29 cellular contexts compared by ENCODE assay signal in genomic region chr9:805151-805550, GRCh38. TPM values are rescaled to one million over a fixed set of nuclear protein-coding genes. Genes with fewer than 3 reads are reported as not detected.
"Had no signal": no experiment of that assay in that cellular context is flagged by ENCODE, and none has a peak within 500 bp of the region (broad histone marks: within the 10 kb centered on the region; RNA-seq: fewer than 3 reads in every experiment).

No MANE protein-coding gene starts in this region.

- H3K9me3 ChIP-seq: esophagus squamous epithelium, gastroesophageal sphincter, psoas muscle, spleen, testis, tibial nerve had no signal

- ATAC-seq: gastroesophageal sphincter; naive thymus-derived CD4-positive, alpha-beta T cell; psoas muscle; sciatic nerve; stimulated activated naive B cell treated with anti-CD40 and anti-IgM and Interleukin-4, amounts not matched to agents 10 μg/mL and 1 μg/mL and 100 μg/mL, for 72 hours; stimulated activated naive CD8-positive, alpha-beta T cell treated with anti-CD3 and anti-CD28 coated beads, Interleukin-15, amount 100 ng/mL, for 72 hours had no signal

- H3K4me3 ChIP-seq: coronary artery, esophagus squamous epithelium, gastroesophageal sphincter, psoas muscle, spleen, testis, tibial nerve had no signal

- H3K27ac ChIP-seq: coronary artery, esophagus squamous epithelium, gastroesophageal sphincter, parathyroid adenoma, psoas muscle, spleen, testis, tibial nerve had no signal

- H3K4me1 ChIP-seq: gastroesophageal sphincter, parathyroid adenoma, psoas muscle, spleen, testis had no signal

- H3K36me3 Mint-ChIP-seq: immature natural killer cell; naive thymus-derived CD4-positive, alpha-beta T cell; stimulated activated naive B cell treated with anti-CD40 and anti-IgM and Interleukin-4, amounts not matched to agents 10 μg/mL and 1 μg/mL and 100 μg/mL, for 72 hours had no signal

- H3K27me3 ChIP-seq: esophagus squamous epithelium, gastroesophageal sphincter, testis, tibial nerve had no signal

- DNase-seq: effector memory CD4-positive, alpha-beta T cell; esophagus squamous epithelium; foreskin fibroblast; immature natural killer cell; naive thymus-derived CD4-positive, alpha-beta T cell; nephron progenitor cell; psoas muscle; spleen; stimulated activated CD4-positive, alpha-beta T cell treated with anti-CD3 and anti-CD28 coated beads, Interleukin-15, amount 100 ng/mL, for 24 hours; stimulated activated CD4-positive, alpha-beta T cell treated with anti-CD3 and anti-CD28 coated beads, Interleukin-1b, Interleukin-23, amount 100 ng/mL, for 48 hours; stimulated activated CD4-positive, alpha-beta T cell treated with anti-CD3 and anti-CD28 coated beads, Interleukin-4, amount 100 ng/mL, for 4 hours; stimulated activated naive B cell treated with anti-CD40 and anti-IgM and Interleukin-4, amounts not matched to agents 10 μg/mL and 1 μg/mL and 100 μg/mL, for 72 hours; stimulated activated naive CD8-positive, alpha-beta T cell treated with anti-CD3 and anti-CD28 coated beads, Interleukin-15, amount 100 ng/mL, for 72 hours; testis had no signal

- H3K4me3 Mint-ChIP-seq: immature natural killer cell; naive thymus-derived CD4-positive, alpha-beta T cell; nephron progenitor cell; stimulated activated naive B cell treated with anti-CD40 and anti-IgM and Interleukin-4, amounts not matched to agents 10 μg/mL and 1 μg/mL and 100 μg/mL, for 72 hours; stimulated activated naive CD8-positive, alpha-beta T cell treated with anti-CD3 and anti-CD28 coated beads, Interleukin-15, amount 100 ng/mL, for 72 hours had no signal

- H3K27ac Mint-ChIP-seq: immature natural killer cell; naive thymus-derived CD4-positive, alpha-beta T cell; nephron progenitor cell; stimulated activated naive B cell treated with anti-CD40 and anti-IgM and Interleukin-4, amounts not matched to agents 10 μg/mL and 1 μg/mL and 100 μg/mL, for 72 hours had no signal

- H3K36me3 ChIP-seq: esophagus squamous epithelium, gastroesophageal sphincter, spleen, tibial nerve had no signal

- H3K9me3 Mint-ChIP-seq: nephron progenitor cell; stimulated activated naive B cell treated with anti-CD40 and anti-IgM and Interleukin-4, amounts not matched to agents 10 μg/mL and 1 μg/mL and 100 μg/mL, for 72 hours; stimulated activated naive CD8-positive, alpha-beta T cell treated with anti-CD3 and anti-CD28 coated beads, Interleukin-15, amount 100 ng/mL, for 72 hours had no signal

- H3K4me1 Mint-ChIP-seq: immature natural killer cell; stimulated activated naive B cell treated with anti-CD40 and anti-IgM and Interleukin-4, amounts not matched to agents 10 μg/mL and 1 μg/mL and 100 μg/mL, for 72 hours; stimulated activated naive CD8-positive, alpha-beta T cell treated with anti-CD3 and anti-CD28 coated beads, Interleukin-15, amount 100 ng/mL, for 72 hours had no signal

RNA-seq across cellular contexts. Expression of gene DMRT1, which starts 36.3 kb away (rescaled TPM):
- total RNA-seq: chondrocyte; epithelial cell of proximal tubule; esophagus squamous epithelium; gastroesophageal sphincter; liver; lung microvascular endothelial cell; mesenteric fat pad; mononuclear cell; naive thymus-derived CD4-positive, alpha-beta T cell; omental fat pad; psoas muscle; sciatic nerve; skeletal muscle tissue; spleen; subcutaneous adipose tissue; tibial nerve; ureter had no signal
